Comparison of ENCODE assay signal across 26 cellular contexts in the genomic region with DNA sequence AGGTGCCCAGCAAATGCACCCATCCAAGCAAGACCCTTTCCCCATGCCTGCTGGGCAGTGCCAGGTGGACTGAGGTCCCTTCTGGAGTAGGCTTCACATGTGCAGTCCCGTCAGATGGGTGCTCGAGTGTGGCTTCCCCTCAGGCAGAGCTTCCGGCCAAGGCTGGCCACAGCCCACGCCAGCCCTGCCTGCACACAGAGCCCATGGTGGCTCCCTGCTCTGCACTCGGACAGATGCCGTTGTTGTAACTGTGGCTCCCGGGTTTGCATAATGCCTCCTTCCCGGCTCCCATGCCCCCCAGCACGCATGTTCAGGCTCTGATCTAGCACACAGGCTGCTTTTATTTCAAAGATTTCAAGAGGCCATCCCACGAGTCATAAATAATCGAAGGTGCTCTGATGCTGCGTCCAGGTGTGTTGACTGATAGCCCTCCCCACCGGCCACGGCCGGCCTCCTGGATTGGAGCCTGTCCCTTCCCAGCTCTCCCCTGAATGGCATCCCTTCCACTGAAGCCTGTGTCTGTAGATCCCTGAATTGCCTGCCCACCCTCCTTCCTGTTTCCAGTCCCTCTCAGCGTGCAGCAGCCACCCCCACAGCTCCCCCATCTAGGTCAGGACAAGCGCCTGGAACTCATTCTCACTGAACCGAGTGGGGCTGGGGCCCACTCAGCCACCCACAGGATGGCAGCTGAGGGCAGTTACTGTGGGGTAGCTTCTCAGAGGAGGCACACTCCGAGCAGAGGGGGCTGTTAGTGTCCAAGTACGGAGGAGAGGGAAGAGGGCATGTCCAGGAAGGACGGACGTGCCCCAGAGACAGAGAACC.
"Had no signal": no experiment of that assay in that cellular context is flagged by ENCODE, and none has a peak within 500 bp of the region (broad histone marks: within the 10 kb centered on the region; RNA-seq: fewer than 3 reads in every experiment).

No MANE protein-coding gene starts in this region.

- H3K36me3 ChIP-seq: adrenal gland, brain microvascular endothelial cell, Peyer's patch, WERI-Rb-1 had no signal

- H3K4me3 ChIP-seq: adrenal gland, Peyer's patch had no signal

- H3K27me3 ChIP-seq: adrenal gland, Peyer's patch had no signal

- H3K27ac ChIP-seq: adrenal gland, brain microvascular endothelial cell, Peyer's patch, RWPE1, WERI-Rb-1 had no signal

- H3K9me3 ChIP-seq: adrenal gland, Peyer's patch had no signal

- DNase-seq: activated CD4-positive, alpha-beta memory T cell treated with anti-CD3 and anti-CD28 coated beads, Interleukin-2, amount 10 ng/mL, durations not matched to agents 7 days and 5 days; activated CD4-positive, alpha-beta T cell treated with anti-CD3 and anti-CD28 coated beads for 1 hour; activated CD4-positive, alpha-beta T cell treated with anti-CD3 and anti-CD28 coated beads for 48 hours; activated CD4-positive, CD25-positive, alpha-beta regulatory T cell; activated gamma-delta T cell; activated naive CD4-positive, alpha-beta T cell treated with Interleukin-2 at 50 U/mL for 16 hours; activated T-cell treated with anti-CD3 and anti-CD28 coated beads, Interleukin-2, amount 50 U/mL, for 24 hours; adrenal gland; brain microvascular endothelial cell; central memory CD4-positive, alpha-beta T cell; NCI-H1105; NCI-H1436 treated with DMSO at 0.1 percent for 48 hours; NCI-H1694 treated with DMSO at 0.1 percent for 48 hours; NCI-H2029; NCI-H345; NCI-H524 treated with DMSO at 0.1 percent for 48 hours; PC-3; Peyer's patch; Right ventricle myocardium superior; SW 1271; T-helper 1 cell; T1000; WERI-Rb-1 had no signal

- H3K4me1 ChIP-seq: adrenal gland, Peyer's patch had no signal

- H3K4me1 Mint-ChIP-seq: activated CD4-positive, alpha-beta memory T cell treated with anti-CD3 and anti-CD28 coated beads, Interleukin-2, amount 10 ng/mL, durations not matched to agents 7 days and 5 days had no signal

- H3K9me3 Mint-ChIP-seq: activated CD4-positive, alpha-beta memory T cell treated with anti-CD3 and anti-CD28 coated beads, Interleukin-2, amount 10 ng/mL, durations not matched to agents 7 days and 5 days; activated naive CD4-positive, alpha-beta T cell treated with anti-CD3 and anti-CD28 coated beads, Interleukin-2, amount 50 U/mL, for 72 hours; activated T-cell treated with anti-CD3 and anti-CD28 coated beads, Interleukin-2, amount 50 U/mL, for 24 hours; activated T-helper 2 cell treated with anti-CD3 and anti-CD28 coated beads, Interferon-gamma antibody, Interleukin-2, Interleukin-4, amounts not matched to agents 10 μg/mL and 5 μg/mL and 100 μg/mL, durations not matched to agents 14 hours and 24 hours and 36 hours had no signal

- H3K36me3 Mint-ChIP-seq: activated naive CD4-positive, alpha-beta T cell treated with anti-CD3 and anti-CD28 coated beads, Interleukin-2, amount 50 U/mL, for 72 hours had no signal

- H3K27ac Mint-ChIP-seq: activated CD4-positive, alpha-beta memory T cell treated with anti-CD3 and anti-CD28 coated beads, Interleukin-2, amount 10 ng/mL, durations not matched to agents 7 days and 5 days; activated T-cell treated with anti-CD3 and anti-CD28 coated beads, Interleukin-2, amount 50 U/mL, for 24 hours; activated T-helper 2 cell treated with anti-CD3 and anti-CD28 coated beads, Interferon-gamma antibody, Interleukin-2, Interleukin-4, amounts not matched to agents 10 μg/mL and 5 μg/mL and 100 μg/mL, durations not matched to agents 14 hours and 24 hours and 36 hours had no signal

- ATAC-seq: activated naive CD4-positive, alpha-beta T cell treated with anti-CD3 and anti-CD28 coated beads, Interleukin-2, amount 50 U/mL, for 72 hours; PC-3 had no signal

- H3K4me3 Mint-ChIP-seq: activated CD4-positive, alpha-beta memory T cell treated with anti-CD3 and anti-CD28 coated beads, Interleukin-2, amount 10 ng/mL, durations not matched to agents 7 days and 5 days; activated T-cell treated with anti-CD3 and anti-CD28 coated beads, Interleukin-2, amount 50 U/mL, for 24 hours had no signal
